Comparison of ENCODE assay signal across 1 cellular context in the genomic region with DNA sequence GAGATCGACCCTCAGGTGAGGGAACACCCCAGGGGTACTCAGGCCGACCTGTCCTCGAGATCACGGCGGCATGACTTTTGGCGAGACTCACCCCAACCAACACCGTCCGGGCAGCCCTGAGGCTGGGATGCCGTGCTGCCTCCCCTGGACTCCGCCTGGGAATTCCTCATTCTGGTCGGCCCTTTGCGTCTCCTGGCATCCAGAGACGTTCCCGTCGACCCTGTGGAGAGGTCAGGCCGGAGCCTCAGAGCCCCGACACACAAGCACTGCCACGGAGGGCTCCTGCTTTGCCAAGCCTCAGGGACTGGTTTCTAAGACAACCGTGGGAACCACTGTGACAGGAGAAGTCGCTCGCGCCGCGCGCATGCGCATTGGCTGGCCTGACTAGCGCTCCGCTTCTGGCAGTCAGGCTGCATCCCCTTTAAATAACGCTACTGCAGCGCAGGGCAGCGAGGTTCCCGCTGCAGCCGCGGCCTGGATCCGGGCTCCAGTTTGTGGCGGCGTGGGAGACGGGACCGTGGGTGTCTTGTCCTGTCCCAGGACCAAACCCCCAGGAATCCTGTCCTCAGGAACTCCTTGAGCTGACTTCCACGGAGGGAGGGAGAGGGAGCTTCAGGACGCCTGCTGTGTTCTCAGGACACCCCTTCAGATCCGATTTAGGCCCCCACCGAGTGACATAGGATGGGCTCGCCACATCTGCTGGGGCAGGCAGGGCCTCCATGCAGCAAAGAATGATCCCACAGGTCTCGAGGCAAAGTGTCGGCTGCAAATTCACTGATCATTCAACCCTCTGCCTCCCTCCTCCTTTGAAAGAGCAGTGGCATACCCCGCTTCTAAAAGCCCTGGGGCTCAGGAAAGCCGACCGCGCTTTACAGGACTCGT.
TF ChIP-seq lines count a peak whose summit lies in the region.

No MANE protein-coding gene starts in this region.

TF ChIP-seq in HepG2, 621 proteins besides CTCF, POLR2A, EP300 and RAD21 (continued from another document and continues in another):
- peak; percentile 53; the same call in 1 of the 2 replicates for TF ChIP-seq HNF1B (CRISPR knock-in tag; IDR thresholded peaks at IDR 0.05)
- no peak for TF ChIP-seq ZNF124 (CRISPR knock-in tag; IDR thresholded peaks at IDR 0.05)
- TF ChIP-seq SIX1 (CRISPR knock-in tag; IDR thresholded peaks at IDR 0.05; ENCODE audit: borderline replicate concordance), result no peak
- TF ChIP-seq LCORL (IDR thresholded peaks at IDR 0.05), result no peak
- TF ChIP-seq LCORL (CRISPR knock-in tag; IDR thresholded peaks at IDR 0.05), result no peak; the same call in 1 of the 2 replicates
- TF ChIP-seq ZBTB26 (CRISPR knock-in tag; IDR thresholded peaks at IDR 0.05; ENCODE audit: borderline replicate concordance), result 0 out of 2 replicates have a peak, but pooled peaks have one; percentile 24
- no peak for TF ChIP-seq HCFC1 (IDR thresholded peaks at IDR 0.05; ENCODE audit: low read depth, low read length)
- TF ChIP-seq IKZF4 (CRISPR knock-in tag; IDR thresholded peaks at IDR 0.05; ENCODE audit: borderline replicate concordance, low read depth, not compliant biosample characterization), result peak; percentile 79
- TF ChIP-seq PAX8 (CRISPR knock-in tag; IDR thresholded peaks at IDR 0.05; ENCODE audit: borderline replicate concordance), result no peak
- peak; percentile 50; the same call in 1 of the 2 replicates for TF ChIP-seq ZNF788 (CRISPR knock-in tag; IDR thresholded peaks at IDR 0.05; ENCODE audit: borderline replicate concordance)
- TF ChIP-seq ZBTB33 (CRISPR knock-in tag; IDR thresholded peaks at IDR 0.05), result peak; percentile 49; the same call in 1 of the 2 replicates
- TF ChIP-seq ZNF841 (CRISPR knock-in tag; IDR thresholded peaks at IDR 0.05; ENCODE audit: borderline replicate concordance), result no peak
- 0 out of 2 replicates have a peak, but pooled peaks have one; percentile 4 for TF ChIP-seq FOSL2 (CRISPR knock-in tag; IDR thresholded peaks at IDR 0.05)
- no peak for TF ChIP-seq JUN (CRISPR knock-in tag; IDR thresholded peaks at IDR 0.05)
- peak; percentile 20; the same call in 1 of the 2 replicates for TF ChIP-seq IKZF5 (CRISPR knock-in tag; IDR thresholded peaks at IDR 0.05)
- TF ChIP-seq ZNF556 (CRISPR knock-in tag; IDR thresholded peaks at IDR 0.05; ENCODE audit: borderline replicate concordance), result peak; percentile 100
- peak; percentile 32; the same call in 1 of the 2 replicates for TF ChIP-seq ZNF263 (CRISPR knock-in tag; IDR thresholded peaks at IDR 0.05)
- 0 out of 2 replicates have a peak, but pooled peaks have one; percentile 25 for TF ChIP-seq ZMAT5 (CRISPR knock-in tag; IDR thresholded peaks at IDR 0.05; ENCODE audit: borderline replicate concordance, low read depth)
- TF ChIP-seq ZNF878 (CRISPR knock-in tag; IDR thresholded peaks at IDR 0.05), result no peak
- TF ChIP-seq, protein P1, sequence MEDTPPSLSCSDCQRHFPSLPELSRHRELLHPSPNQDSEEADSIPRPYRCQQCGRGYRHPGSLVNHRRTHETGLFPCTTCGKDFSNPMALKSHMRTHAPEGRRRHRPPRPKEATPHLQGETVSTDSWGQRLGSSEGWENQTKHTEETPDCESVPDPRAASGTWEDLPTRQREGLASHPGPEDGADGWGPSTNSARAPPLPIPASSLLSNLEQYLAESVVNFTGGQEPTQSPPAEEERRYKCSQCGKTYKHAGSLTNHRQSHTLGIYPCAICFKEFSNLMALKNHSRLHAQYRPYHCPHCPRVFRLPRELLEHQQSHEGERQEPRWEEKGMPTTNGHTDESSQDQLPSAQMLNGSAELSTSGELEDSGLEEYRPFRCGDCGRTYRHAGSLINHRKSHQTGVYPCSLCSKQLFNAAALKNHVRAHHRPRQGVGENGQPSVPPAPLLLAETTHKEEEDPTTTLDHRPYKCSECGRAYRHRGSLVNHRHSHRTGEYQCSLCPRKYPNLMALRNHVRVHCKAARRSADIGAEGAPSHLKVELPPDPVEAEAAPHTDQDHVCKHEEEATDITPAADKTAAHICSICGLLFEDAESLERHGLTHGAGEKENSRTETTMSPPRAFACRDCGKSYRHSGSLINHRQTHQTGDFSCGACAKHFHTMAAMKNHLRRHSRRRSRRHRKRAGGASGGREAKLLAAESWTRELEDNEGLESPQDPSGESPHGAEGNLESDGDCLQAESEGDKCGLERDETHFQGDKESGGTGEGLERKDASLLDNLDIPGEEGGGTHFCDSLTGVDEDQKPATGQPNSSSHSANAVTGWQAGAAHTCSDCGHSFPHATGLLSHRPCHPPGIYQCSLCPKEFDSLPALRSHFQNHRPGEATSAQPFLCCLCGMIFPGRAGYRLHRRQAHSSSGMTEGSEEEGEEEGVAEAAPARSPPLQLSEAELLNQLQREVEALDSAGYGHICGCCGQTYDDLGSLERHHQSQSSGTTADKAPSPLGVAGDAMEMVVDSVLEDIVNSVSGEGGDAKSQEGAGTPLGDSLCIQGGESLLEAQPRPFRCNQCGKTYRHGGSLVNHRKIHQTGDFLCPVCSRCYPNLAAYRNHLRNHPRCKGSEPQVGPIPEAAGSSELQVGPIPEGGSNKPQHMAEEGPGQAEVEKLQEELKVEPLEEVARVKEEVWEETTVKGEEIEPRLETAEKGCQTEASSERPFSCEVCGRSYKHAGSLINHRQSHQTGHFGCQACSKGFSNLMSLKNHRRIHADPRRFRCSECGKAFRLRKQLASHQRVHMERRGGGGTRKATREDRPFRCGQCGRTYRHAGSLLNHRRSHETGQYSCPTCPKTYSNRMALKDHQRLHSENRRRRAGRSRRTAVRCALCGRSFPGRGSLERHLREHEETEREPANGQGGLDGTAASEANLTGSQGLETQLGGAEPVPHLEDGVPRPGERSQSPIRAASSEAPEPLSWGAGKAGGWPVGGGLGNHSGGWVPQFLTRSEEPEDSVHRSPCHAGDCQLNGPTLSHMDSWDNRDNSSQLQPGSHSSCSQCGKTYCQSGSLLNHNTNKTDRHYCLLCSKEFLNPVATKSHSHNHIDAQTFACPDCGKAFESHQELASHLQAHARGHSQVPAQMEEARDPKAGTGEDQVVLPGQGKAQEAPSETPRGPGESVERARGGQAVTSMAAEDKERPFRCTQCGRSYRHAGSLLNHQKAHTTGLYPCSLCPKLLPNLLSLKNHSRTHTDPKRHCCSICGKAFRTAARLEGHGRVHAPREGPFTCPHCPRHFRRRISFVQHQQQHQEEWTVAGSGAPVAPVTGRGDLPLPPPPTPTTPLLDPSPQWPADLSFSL (CRISPR knock-in tag; IDR thresholded peaks at IDR 0.05), result peak; percentile 63; the same call in 1 of the 2 replicates
- TF ChIP-seq ZNF34 (CRISPR knock-in tag; IDR thresholded peaks at IDR 0.05; ENCODE audit: borderline replicate concordance), result no peak
- TF ChIP-seq PHF21A (CRISPR knock-in tag; IDR thresholded peaks at IDR 0.05), result peak; percentile 80; the same call in 1 of the 2 replicates
- no peak for TF ChIP-seq HOXA9 (CRISPR knock-in tag; IDR thresholded peaks at IDR 0.05; ENCODE audit: borderline replicate concordance)
- TF ChIP-seq, protein P2, sequence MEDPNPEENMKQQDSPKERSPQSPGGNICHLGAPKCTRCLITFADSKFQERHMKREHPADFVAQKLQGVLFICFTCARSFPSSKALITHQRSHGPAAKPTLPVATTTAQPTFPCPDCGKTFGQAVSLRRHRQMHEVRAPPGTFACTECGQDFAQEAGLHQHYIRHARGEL (CRISPR knock-in tag; IDR thresholded peaks at IDR 0.05), result 0 out of 2 replicates have a peak, but pooled peaks have one; percentile 14
- peak; percentile 77; the same call in 1 of the 2 replicates for TF ChIP-seq ZNF572 (CRISPR knock-in tag; IDR thresholded peaks at IDR 0.05)
- no peak for TF ChIP-seq PRDM10 (CRISPR knock-in tag; IDR thresholded peaks at IDR 0.05; ENCODE audit: low read depth)
- 0 out of 2 replicates have a peak, but pooled peaks have one; percentile 30 for TF ChIP-seq ZNF350 (CRISPR knock-in tag; IDR thresholded peaks at IDR 0.05; ENCODE audit: borderline replicate concordance, low read depth)
- TF ChIP-seq ZNF704 (CRISPR knock-in tag; IDR thresholded peaks at IDR 0.05; ENCODE audit: borderline replicate concordance), result 0 out of 2 replicates have a peak, but pooled peaks have one; percentile 55
- 0 out of 2 replicates have a peak, but pooled peaks have one; percentile 58 for TF ChIP-seq ZNF737 (CRISPR knock-in tag; IDR thresholded peaks at IDR 0.05; ENCODE audit: borderline replicate concordance)
- TF ChIP-seq EED (CRISPR knock-in tag; IDR thresholded peaks at IDR 0.05), result peak; percentile 80
